Comparison of ENCODE assay signal across 1 cellular context in genomic region chr14:94089479-94089878, GRCh38.
A peak's percentile ranks its signal among the peaks of the same experiment; 100 is the strongest.
TF ChIP-seq lines count a peak whose summit lies in the region.

No MANE protein-coding gene starts in this region.

TF ChIP-seq in K562, 482 proteins besides CTCF, POLR2A, EP300 and RAD21 (continued from another document):
- TF ChIP-seq, protein P1, sequence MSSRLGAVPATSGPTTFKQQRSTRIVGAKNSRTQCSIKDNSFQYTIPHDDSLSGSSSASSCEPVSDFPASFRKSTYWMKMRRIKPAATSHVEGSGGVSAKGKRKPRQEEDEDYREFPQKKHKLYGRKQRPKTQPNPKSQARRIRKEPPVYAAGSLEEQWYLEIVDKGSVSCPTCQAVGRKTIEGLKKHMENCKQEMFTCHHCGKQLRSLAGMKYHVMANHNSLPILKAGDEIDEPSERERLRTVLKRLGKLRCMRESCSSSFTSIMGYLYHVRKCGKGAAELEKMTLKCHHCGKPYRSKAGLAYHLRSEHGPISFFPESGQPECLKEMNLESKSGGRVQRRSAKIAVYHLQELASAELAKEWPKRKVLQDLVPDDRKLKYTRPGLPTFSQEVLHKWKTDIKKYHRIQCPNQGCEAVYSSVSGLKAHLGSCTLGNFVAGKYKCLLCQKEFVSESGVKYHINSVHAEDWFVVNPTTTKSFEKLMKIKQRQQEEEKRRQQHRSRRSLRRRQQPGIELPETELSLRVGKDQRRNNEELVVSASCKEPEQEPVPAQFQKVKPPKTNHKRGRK (tag; IDR thresholded peaks at IDR 0.05): no peak
- TF ChIP-seq ZNF445 (CRISPR knock-in tag; IDR thresholded peaks at IDR 0.05; ENCODE audit: low read depth) (no peak), CBX3 (IDR thresholded peaks at IDR 0.05; ENCODE audit: borderline replicate concordance in 1 of 2, low read length in 2 of 2) (no peak), PTRF (tag; IDR thresholded peaks at IDR 0.05) (peak; percentile 76; the same call in 1 of the 2 replicates), POLR3A (IDR thresholded peaks at IDR 0.05; ENCODE audit: borderline replicate concordance, extremely low read depth, insufficient read depth, insufficient read length) (no peak), ZNF23 (CRISPR knock-in tag; IDR thresholded peaks at IDR 0.05) (no peak), ZNF124 (CRISPR knock-in tag; IDR thresholded peaks at IDR 0.05) (no peak), GTF2E2 (tag; IDR thresholded peaks at IDR 0.05) (no peak), ZNF347 (CRISPR knock-in tag; IDR thresholded peaks at IDR 0.05; ENCODE audit: low read depth) (no peak), DIDO1 (tag; IDR thresholded peaks at IDR 0.05; ENCODE audit: low read depth) (no peak), ZBTB33 (CRISPR knock-in tag; IDR thresholded peaks at IDR 0.05) (no peak), HNRNPLL (IDR thresholded peaks at IDR 0.05; ENCODE audit: low read depth, low read length, poor library complexity, severe bottlenecking) (no peak), BMI1 (IDR thresholded peaks at IDR 0.05; ENCODE audit: low read length) (no peak), ELF1 (tag; IDR thresholded peaks at IDR 0.05) (no peak), L3MBTL2 (IDR thresholded peaks at IDR 0.05) (no peak), ARNT (IDR thresholded peaks at IDR 0.05) (no peak), SMAD4 (CRISPR knock-in tag; conservative IDR thresholded peaks at IDR 0.05) (0 out of 2 replicates have a peak, but pooled peaks have one; percentile 58), PYGO2 (tag; IDR thresholded peaks at IDR 0.05) (no peak), HSF4 (CRISPR knock-in tag; IDR thresholded peaks at IDR 0.05; ENCODE audit: borderline replicate concordance) (no peak), SIN3A (IDR thresholded peaks at IDR 0.05; ENCODE audit: borderline replicate concordance in 2 of 2, control insufficient read depth in 1 of 2, low read depth in 2 of 2, low read length in 2 of 2) (no peak), GTF3C2 (IDR thresholded peaks at IDR 0.05; ENCODE audit: borderline replicate concordance, extremely low read depth, insufficient read length) (no peak), YBX1 (IDR thresholded peaks at IDR 0.05) (no peak), CAMTA2 (CRISPR knock-in tag; conservative IDR thresholded peaks at IDR 0.05) (no peak), TEAD1 (CRISPR knock-in tag; IDR thresholded peaks at IDR 0.05) (no peak), ZBTB7A (IDR thresholded peaks at IDR 0.05; ENCODE audit: borderline replicate concordance, control insufficient read depth, low read depth, low read length) (no peak), CXXC5 (CRISPR knock-in tag; IDR thresholded peaks at IDR 0.05) (peak; percentile 27; the same call in 1 of the 2 replicates), ZNF444 (CRISPR knock-in tag; IDR thresholded peaks at IDR 0.05) (no peak), SIRT6 (IDR thresholded peaks at IDR 0.05; ENCODE audit: low read depth, low read length) (no peak), ZBTB1 (CRISPR knock-in tag; IDR thresholded peaks at IDR 0.05; ENCODE audit: borderline replicate concordance, low read depth) (no peak), CHD1 (IDR thresholded peaks at IDR 0.05; ENCODE audit: low read length) (no peak), TSHZ1 (CRISPR knock-in tag; IDR thresholded peaks at IDR 0.05) (no peak), ZNF436 (CRISPR knock-in tag; IDR thresholded peaks at IDR 0.05) (no peak), SIX5 (IDR thresholded peaks at IDR 0.05; ENCODE audit: borderline replicate concordance in 1 of 2, insufficient read depth in 1 of 2, low read depth in 1 of 2, low read length in 2 of 2) (no peak), CBX1 (IDR thresholded peaks at IDR 0.05; ENCODE audit: low read depth) (no peak), MEF2D (tag; conservative IDR thresholded peaks at IDR 0.05; ENCODE audit: low read depth) (0 out of 2 replicates have a peak, but pooled peaks have one; percentile 48), SRSF1 (IDR thresholded peaks at IDR 0.05; ENCODE audit: low read depth, low read length) (no peak)
- TF ChIP-seq, protein P2, sequence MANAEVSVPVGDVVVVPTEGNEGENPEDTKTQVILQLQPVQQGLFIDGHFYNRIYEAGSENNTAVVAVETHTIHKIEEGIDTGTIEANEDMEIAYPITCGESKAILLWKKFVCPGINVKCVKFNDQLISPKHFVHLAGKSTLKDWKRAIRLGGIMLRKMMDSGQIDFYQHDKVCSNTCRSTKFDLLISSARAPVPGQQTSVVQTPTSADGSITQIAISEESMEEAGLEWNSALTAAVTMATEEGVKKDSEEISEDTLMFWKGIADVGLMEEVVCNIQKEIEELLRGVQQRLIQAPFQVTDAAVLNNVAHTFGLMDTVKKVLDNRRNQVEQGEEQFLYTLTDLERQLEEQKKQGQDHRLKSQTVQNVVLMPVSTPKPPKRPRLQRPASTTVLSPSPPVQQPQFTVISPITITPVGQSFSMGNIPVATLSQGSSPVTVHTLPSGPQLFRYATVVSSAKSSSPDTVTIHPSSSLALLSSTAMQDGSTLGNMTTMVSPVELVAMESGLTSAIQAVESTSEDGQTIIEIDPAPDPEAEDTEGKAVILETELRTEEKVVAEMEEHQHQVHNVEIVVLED (CRISPR knock-in tag; IDR thresholded peaks at IDR 0.05): no peak
- TF ChIP-seq, protein P3, sequence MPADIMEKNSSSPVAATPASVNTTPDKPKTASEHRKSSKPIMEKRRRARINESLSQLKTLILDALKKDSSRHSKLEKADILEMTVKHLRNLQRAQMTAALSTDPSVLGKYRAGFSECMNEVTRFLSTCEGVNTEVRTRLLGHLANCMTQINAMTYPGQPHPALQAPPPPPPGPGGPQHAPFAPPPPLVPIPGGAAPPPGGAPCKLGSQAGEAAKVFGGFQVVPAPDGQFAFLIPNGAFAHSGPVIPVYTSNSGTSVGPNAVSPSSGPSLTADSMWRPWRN (IDR thresholded peaks at IDR 0.05; ENCODE audit: low read depth): no peak
- TF ChIP-seq, protein P4, sequence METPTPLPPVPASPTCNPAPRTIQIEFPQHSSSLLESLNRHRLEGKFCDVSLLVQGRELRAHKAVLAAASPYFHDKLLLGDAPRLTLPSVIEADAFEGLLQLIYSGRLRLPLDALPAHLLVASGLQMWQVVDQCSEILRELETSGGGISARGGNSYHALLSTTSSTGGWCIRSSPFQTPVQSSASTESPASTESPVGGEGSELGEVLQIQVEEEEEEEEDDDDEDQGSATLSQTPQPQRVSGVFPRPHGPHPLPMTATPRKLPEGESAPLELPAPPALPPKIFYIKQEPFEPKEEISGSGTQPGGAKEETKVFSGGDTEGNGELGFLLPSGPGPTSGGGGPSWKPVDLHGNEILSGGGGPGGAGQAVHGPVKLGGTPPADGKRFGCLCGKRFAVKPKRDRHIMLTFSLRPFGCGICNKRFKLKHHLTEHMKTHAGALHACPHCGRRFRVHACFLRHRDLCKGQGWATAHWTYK (CRISPR knock-in tag; IDR thresholded peaks at IDR 0.05): 0 out of 2 replicates have a peak, but pooled peaks have one; percentile 22
- TF ChIP-seq, protein P5, sequence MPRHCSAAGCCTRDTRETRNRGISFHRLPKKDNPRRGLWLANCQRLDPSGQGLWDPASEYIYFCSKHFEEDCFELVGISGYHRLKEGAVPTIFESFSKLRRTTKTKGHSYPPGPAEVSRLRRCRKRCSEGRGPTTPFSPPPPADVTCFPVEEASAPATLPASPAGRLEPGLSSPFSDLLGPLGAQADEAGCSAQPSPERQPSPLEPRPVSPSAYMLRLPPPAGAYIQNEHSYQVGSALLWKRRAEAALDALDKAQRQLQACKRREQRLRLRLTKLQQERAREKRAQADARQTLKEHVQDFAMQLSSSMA (CRISPR knock-in tag; IDR thresholded peaks at IDR 0.05): no peak
- TF ChIP-seq, protein P6, sequence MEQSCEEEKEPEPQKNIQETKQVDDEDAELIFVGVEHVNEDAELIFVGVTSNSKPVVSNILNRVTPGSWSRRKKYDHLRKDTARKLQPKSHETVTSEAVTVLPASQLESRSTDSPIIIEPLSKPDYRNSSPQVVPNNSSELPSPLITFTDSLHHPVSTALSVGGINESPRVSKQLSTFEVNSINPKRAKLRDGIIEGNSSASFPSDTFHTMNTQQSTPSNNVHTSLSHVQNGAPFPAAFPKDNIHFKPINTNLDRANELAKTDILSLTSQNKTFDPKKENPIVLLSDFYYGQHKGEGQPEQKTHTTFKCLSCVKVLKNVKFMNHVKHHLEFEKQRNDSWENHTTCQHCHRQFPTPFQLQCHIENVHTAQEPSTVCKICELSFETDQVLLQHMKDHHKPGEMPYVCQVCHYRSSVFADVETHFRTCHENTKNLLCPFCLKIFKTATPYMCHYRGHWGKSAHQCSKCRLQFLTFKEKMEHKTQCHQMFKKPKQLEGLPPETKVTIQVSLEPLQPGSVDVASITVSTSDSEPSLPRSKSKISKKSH (CRISPR knock-in tag; IDR thresholded peaks at IDR 0.05): no peak
